ENCODE assay signal across 23 cellular contexts in the genomic region with DNA sequence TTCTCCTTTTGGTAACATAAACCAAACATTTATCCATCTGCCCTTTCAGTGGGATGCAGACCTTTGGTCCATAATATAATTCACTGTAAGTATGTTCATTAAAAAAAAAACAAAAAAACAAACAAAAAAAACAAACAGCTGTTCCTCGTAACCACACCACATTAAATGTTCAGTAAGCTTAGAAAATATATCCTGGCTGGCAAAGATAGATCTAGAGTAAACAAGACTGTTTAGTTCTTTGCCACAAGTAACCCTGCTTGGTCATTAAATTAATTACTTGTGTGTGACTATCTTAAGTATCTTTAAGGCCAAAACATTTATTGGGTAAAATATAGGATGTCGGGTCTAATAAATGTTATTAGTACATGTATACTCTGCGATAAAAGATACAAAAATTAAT.
DNase-seq lines count a peak whose midpoint lies in the region; ATAC-seq, FAIRE-seq and TF ChIP-seq lines count a peak whose summit lies in the region.
"Had no signal": no experiment of that assay in that cellular context is flagged by ENCODE, and none has a peak within 500 bp of the region (broad histone marks: within the 10 kb centered on the region; RNA-seq: fewer than 3 reads in every experiment).

No MANE protein-coding gene starts in this region.

- no peaks in the 10 kb centered on the region for H3K4me1 ChIP-seq in pancreas
- H3K4me1 ChIP-seq: BLaER1, lower lobe of right lung, parathyroid adenoma, right atrium auricular region, spleen had no signal

- peak; percentile 17 for FAIRE-seq in G401.6 (lab: Jason Lieb, UNC)
- FAIRE-seq in pancreas (lab: Jason Lieb, UNC) = no peak
- FAIRE-seq: bronchial epithelial cell, HepG2, kidney had no signal

- no peaks in the 10 kb centered on the region for H3K36me3 ChIP-seq in pancreas
- H3K36me3 ChIP-seq: BLaER1, lower lobe of right lung, right atrium auricular region, spleen had no signal

- ATAC-seq in pancreas (no peak), HG03520 (IDR thresholded peaks at IDR 0.05; ENCODE audit: unreplicated experiment) (no peak)
- ATAC-seq: HepG2; lower lobe of right lung; mucosa of descending colon; stimulated activated effector memory CD8-positive, alpha-beta T cell treated with anti-CD3 and anti-CD28 coated beads, Interleukin-12 subunit alpha, Interleukin-12 subunit beta, amount 100 ng/mL, for 72 hours had no signal

- intact Hi-C loops in pancreas (cut with DNase I) = no loop called here

- no peaks in the 10 kb centered on the region for H3K9me3 ChIP-seq in pancreas
- H3K9me3 ChIP-seq: BLaER1, lower lobe of right lung, mucosa of descending colon, right atrium auricular region had no signal

- H3K4me3 ChIP-seq in pancreas = no peak overlapping the region
- H3K4me3 ChIP-seq: BLaER1, lower lobe of right lung, mucosa of descending colon, right atrium auricular region, spleen had no signal

- TF ChIP-seq CTCF in VCaP (conservative IDR thresholded peaks at IDR 0.05) (no peak), pancreas (IDR thresholded peaks at IDR 0.05) (no peak)

- peak overlapping the region; percentile 15; the same call in 1 of the 2 replicates for H3K27ac ChIP-seq in VCaP
- no peak overlapping the region for H3K27ac ChIP-seq in pancreas
- H3K27ac ChIP-seq: BLaER1, lower lobe of right lung, parathyroid adenoma, right atrium auricular region, spleen had no signal

- H3K27me3 ChIP-seq in pancreas = no peaks in the 10 kb centered on the region
- H3K27me3 ChIP-seq: BLaER1, right atrium auricular region, spleen had no signal

- WGBS in pancreas, 2 donors = 78 to 86% methylated on average over 3 of the region's 3 CpGs

- peak; percentile 29 for DNase-seq in COR-L47 (lab: John Stamatoyannopoulos, UW)
- peak; percentile 1 to 49 for DNase-seq in NCI-H2081 (lab: John Stamatoyannopoulos, UW)
- DNase-seq in NCI-H524 (lab: John Stamatoyannopoulos, UW) = no peak
- no peak for DNase-seq in pancreas
- DNase-seq: activated B cell treated with CpG ODN at 0.5 μM for 24 hours; activated naive CD4-positive, alpha-beta T cell treated with anti-CD3 and anti-CD28 coated beads, Interleukin-2, amount 50 U/mL, for 16 hours; Calu3; kidney; lower lobe of right lung; mucosa of descending colon; NCI-H1048; spleen; stimulated activated CD4-positive, alpha-beta T cell treated with anti-CD3 and anti-CD28 coated beads, Interleukin-2, amount 100 ng/mL, for 48 hours; SW 1271 had no signal

Comparison
In these comparisons a context has a peak if more than half of its experiments do, and no peak if none do; other contexts are left out.
1. DNase-seq: peak in COR-L47 (single experiment) and NCI-H2081 (2 of 2); none in NCI-H524 (0 of 2) and pancreas (0 of 6).